Comparison of ENCODE assay signal across 2 cellular contexts in the genomic region with DNA sequence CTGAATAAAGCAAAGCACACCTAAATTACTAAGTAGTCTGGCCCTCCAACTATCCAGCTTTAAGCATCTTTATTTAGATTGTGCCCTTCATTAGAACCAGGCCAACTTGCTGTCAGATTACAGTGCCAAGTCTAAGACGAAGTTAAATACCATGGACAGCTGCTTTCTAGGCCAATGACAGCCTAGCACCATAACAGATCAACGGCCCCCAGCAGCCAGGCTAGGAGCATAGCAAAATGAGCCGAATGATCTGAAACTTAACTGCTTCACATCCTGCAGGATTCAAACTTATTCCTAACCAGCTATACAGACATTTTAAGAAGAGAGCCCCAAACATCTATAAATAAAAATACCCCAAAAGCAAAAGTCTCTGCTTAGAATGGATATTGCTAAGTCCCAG.
TF ChIP-seq lines count a peak whose summit lies in the region.

No MANE protein-coding gene starts in this region.

TF ChIP-seq in SK-N-SH, 30 proteins besides CTCF, POLR2A, EP300 and RAD21 (continued from another document):
- TF ChIP-seq, protein P1, sequence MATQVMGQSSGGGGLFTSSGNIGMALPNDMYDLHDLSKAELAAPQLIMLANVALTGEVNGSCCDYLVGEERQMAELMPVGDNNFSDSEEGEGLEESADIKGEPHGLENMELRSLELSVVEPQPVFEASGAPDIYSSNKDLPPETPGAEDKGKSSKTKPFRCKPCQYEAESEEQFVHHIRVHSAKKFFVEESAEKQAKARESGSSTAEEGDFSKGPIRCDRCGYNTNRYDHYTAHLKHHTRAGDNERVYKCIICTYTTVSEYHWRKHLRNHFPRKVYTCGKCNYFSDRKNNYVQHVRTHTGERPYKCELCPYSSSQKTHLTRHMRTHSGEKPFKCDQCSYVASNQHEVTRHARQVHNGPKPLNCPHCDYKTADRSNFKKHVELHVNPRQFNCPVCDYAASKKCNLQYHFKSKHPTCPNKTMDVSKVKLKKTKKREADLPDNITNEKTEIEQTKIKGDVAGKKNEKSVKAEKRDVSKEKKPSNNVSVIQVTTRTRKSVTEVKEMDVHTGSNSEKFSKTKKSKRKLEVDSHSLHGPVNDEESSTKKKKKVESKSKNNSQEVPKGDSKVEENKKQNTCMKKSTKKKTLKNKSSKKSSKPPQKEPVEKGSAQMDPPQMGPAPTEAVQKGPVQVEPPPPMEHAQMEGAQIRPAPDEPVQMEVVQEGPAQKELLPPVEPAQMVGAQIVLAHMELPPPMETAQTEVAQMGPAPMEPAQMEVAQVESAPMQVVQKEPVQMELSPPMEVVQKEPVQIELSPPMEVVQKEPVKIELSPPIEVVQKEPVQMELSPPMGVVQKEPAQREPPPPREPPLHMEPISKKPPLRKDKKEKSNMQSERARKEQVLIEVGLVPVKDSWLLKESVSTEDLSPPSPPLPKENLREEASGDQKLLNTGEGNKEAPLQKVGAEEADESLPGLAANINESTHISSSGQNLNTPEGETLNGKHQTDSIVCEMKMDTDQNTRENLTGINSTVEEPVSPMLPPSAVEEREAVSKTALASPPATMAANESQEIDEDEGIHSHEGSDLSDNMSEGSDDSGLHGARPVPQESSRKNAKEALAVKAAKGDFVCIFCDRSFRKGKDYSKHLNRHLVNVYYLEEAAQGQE (IDR thresholded peaks at IDR 0.05; ENCODE audit: low read depth, low read length) = peak; percentile 92

TF ChIP-seq in SK-N-SH treated with all-trans-retinoic acid at 6 μM for 48 hours, 23 proteins besides CTCF, POLR2A, EP300 and RAD21 (continued from another document):
- TF ChIP-seq TOX (CRISPR knock-in tag; IDR thresholded peaks at IDR 0.05; ENCODE audit: borderline replicate concordance) (no peak), PPARA (CRISPR knock-in tag; IDR thresholded peaks at IDR 0.05; ENCODE audit: borderline replicate concordance) (no peak), CSRNP3 (CRISPR knock-in tag; IDR thresholded peaks at IDR 0.05) (no peak), GLIS3 (CRISPR knock-in tag; IDR thresholded peaks at IDR 0.05) (no peak), SNAI2 (CRISPR knock-in tag; IDR thresholded peaks at IDR 0.05) (no peak), ZNF70 (CRISPR knock-in tag; IDR thresholded peaks at IDR 0.05) (no peak), ZNF8 (CRISPR knock-in tag; IDR thresholded peaks at IDR 0.05) (no peak), CREB5 (CRISPR knock-in tag; IDR thresholded peaks at IDR 0.05; ENCODE audit: low read depth) (no peak), PATZ1 (CRISPR knock-in tag; IDR thresholded peaks at IDR 0.05; ENCODE audit: borderline replicate concordance) (no peak)
